20 cellular contexts compared by ENCODE assay signal in the genomic region with DNA sequence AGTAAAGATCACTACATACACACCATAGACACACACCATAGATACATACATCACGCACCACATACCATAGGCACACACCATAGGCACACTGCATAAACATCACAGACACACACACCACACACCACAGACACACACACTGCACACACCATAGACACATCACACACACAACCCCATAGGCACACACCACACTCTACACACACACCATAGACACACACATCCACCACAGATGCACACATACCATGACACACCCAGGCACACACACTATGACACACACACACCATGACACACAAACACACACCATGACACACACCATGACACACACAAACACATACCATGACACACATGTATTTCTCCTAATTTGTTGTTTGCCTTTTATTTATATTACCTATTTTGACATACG. TPM values are rescaled to one million over a fixed set of nuclear protein-coding genes. Genes with fewer than 3 reads are reported as not detected.
DNase-seq lines count a peak whose midpoint lies in the region; ATAC-seq and TF ChIP-seq lines count a peak whose summit lies in the region.
"Had no signal": no experiment of that assay in that cellular context is flagged by ENCODE, and none has a peak within 500 bp of the region (broad histone marks: within the 10 kb centered on the region; RNA-seq: fewer than 3 reads in every experiment).

No MANE protein-coding gene starts in this region.

- DNase-seq in Calu3 (no peak), LHCN-M2 (ENCODE audit: low read depth) (peak; percentile 13), endothelial cell (ENCODE audit: low spot score) (no peak), neuronal stem cell (ENCODE audit: low spot score) (no peak), anterior cingulate cortex (lab: John Stamatoyannopoulos, UW) (no peak), colonic mucosa (no peak), DMS79 (lab: John Stamatoyannopoulos, UW) (no peak)
- DNase-seq: DMS 273 treated with DMSO at 0.1 percent for 48 hours, GF-D8, NCI-H1105 treated with DMSO at 0.1 percent for 48 hours, NCI-H1694, NCI-H2081 treated with DMSO at 0.1 percent for 48 hours, NCI-H510A treated with DMSO at 0.1 percent for 48 hours, NCI-H774, Right ventricle myocardium superior had no signal

- H3K9me3 ChIP-seq in neuronal stem cell (replicated peaks in 1 of 2; ENCODE audit: control insufficient read depth in 2 of 2, insufficient read depth in 1 of 2, low read depth in 1 of 2, low read length in 2 of 2) (peaks cover 0 to 9% of the 10 kb centered on the region in 2 donors), colonic mucosa (no peaks in the 10 kb centered on the region)

- no peak overlapping the region for H2BK120ac ChIP-seq in neuronal stem cell (ENCODE audit: low read depth, low read length)

- no peak for TF ChIP-seq CTCF in Calu3 (IDR thresholded peaks at IDR 0.05; ENCODE audit: unreplicated experiment)
- no peak for TF ChIP-seq CTCF in endothelial cell (IDR thresholded peaks at IDR 0.05; ENCODE audit: unreplicated experiment)
- TF ChIP-seq CTCF in colonic mucosa (IDR thresholded peaks at IDR 0.05) = no peak

- CTCF ChIA-PET in Calu3 (lab: Charles Lee) = interaction anchor here (0.6 kb wide), 1 partner anchor 509 kb away, joined by 3 read pairs; no protein-coding TSS in a partner anchor

- H3K36me3 Mint-ChIP-seq in Calu3 (ENCODE audit: insufficient read depth, unreplicated experiment) = no peaks in the 10 kb centered on the region
- peaks cover 8% of the 10 kb centered on the region for H3K36me3 Mint-ChIP-seq in endothelial cell (ENCODE audit: low read depth, unreplicated experiment)

- peak overlapping the region; percentile 70 for H4K8ac ChIP-seq in neuronal stem cell (ENCODE audit: low read depth, low read length)

- H3K27me3 ChIP-seq in neuronal stem cell (ENCODE audit: control insufficient read depth in 3 of 3, insufficient read depth in 3 of 3, low read depth in 1 of 3, low read length in 3 of 3) (peaks cover 0 to 6% (median 0%) of the 10 kb centered on the region in 3 experiments), colonic mucosa (no peaks in the 10 kb centered on the region)

- no peak overlapping the region for H3K23ac ChIP-seq in neuronal stem cell (ENCODE audit: low read depth, low read length, poor library complexity)

- intact Hi-C loops in Calu3 (cut with micrococcal nuclease; ENCODE audit: unreplicated experiment) (no loop called here), colonic mucosa (cut with DNase I) (no loop called here)

- H3K27ac ChIP-seq in neuronal stem cell (replicated peaks; ENCODE audit: low read length) (no peak overlapping the region), colonic mucosa (no peak overlapping the region)

- peaks cover 0 to 11% of the 10 kb centered on the region in 2 donors for H3K4me1 ChIP-seq in neuronal stem cell (ENCODE audit: control insufficient read depth in 2 of 2, insufficient read depth in 1 of 2, low read depth in 1 of 2, low read length in 2 of 2)
- H3K4me1 ChIP-seq in colonic mucosa = peaks cover 12% of the 10 kb centered on the region

- H2BK15ac ChIP-seq in neuronal stem cell (ENCODE audit: low read length) = no peak overlapping the region

- no peak overlapping the region for H2AK5ac ChIP-seq in neuronal stem cell (ENCODE audit: low read depth, low read length)

- no peaks in the 10 kb centered on the region for H3K9me3 Mint-ChIP-seq in Calu3 (ENCODE audit: low read depth, unreplicated experiment)
- no peaks in the 10 kb centered on the region for H3K9me3 Mint-ChIP-seq in endothelial cell (ENCODE audit: unreplicated experiment)
- H3K9me3 Mint-ChIP-seq: GM23338 had no signal

- H3K27me3 Mint-ChIP-seq in Calu3 (ENCODE audit: unreplicated experiment) = no peaks in the 10 kb centered on the region
- H3K27me3 Mint-ChIP-seq in endothelial cell (ENCODE audit: unreplicated experiment) = peaks cover 8% of the 10 kb centered on the region
- H3K27me3 Mint-ChIP-seq: B cell had no signal

- no peak for ATAC-seq in HG02884 (IDR thresholded peaks at IDR 0.05; ENCODE audit: unreplicated experiment)
- ATAC-seq: GM23338, HCT116 had no signal

- H4K91ac ChIP-seq in neuronal stem cell (ENCODE audit: low read depth, low read length, poor library complexity) = peak overlapping the region; percentile 56

- H3K18ac ChIP-seq in neuronal stem cell (ENCODE audit: low read length) = no peak overlapping the region

- H3K36me3 ChIP-seq in neuronal stem cell (replicated peaks in 1 of 2; ENCODE audit: control insufficient read depth in 2 of 2, insufficient read depth in 2 of 2, low read length in 2 of 2) (peaks cover 7 to 23% of the 10 kb centered on the region in 2 donors), colonic mucosa (no peaks in the 10 kb centered on the region)

- H3K4me2 ChIP-seq in neuronal stem cell (ENCODE audit: insufficient read depth, low read length, poor library complexity, severe bottlenecking) = no peak overlapping the region
- H3K4me2 ChIP-seq: GM23338 had no signal

- H3K79me1 ChIP-seq in neuronal stem cell (ENCODE audit: low read depth, low read length) = peaks cover 24% of the 10 kb centered on the region

- H3K27ac Mint-ChIP-seq in Calu3 (ENCODE audit: unreplicated experiment) = peak overlapping the region; percentile 10
- no peak overlapping the region for H3K27ac Mint-ChIP-seq in endothelial cell (ENCODE audit: unreplicated experiment)
- H3K27ac Mint-ChIP-seq: B cell, GM23338 had no signal

- H2BK12ac ChIP-seq in neuronal stem cell (ENCODE audit: low read length) = no peak overlapping the region

- H3K4me3 ChIP-seq in neuronal stem cell (ENCODE audit: low read length in 2 of 2) = peak overlapping the region in 1 of 2 donors; percentile 72
- no peak overlapping the region for H3K4me3 ChIP-seq in colonic mucosa
- H3K4me3 ChIP-seq: GM23338 had no signal

- H3K9ac ChIP-seq in neuronal stem cell (ENCODE audit: low read depth, low read length, poor library complexity) = peak overlapping the region; percentile 5
- no peak overlapping the region for H3K9ac ChIP-seq in colonic mucosa (ENCODE audit: low read depth in 2 of 2, low read length in 2 of 2)

- no peak overlapping the region for H2BK5ac ChIP-seq in neuronal stem cell (ENCODE audit: low read length)

- H3K4me3 Mint-ChIP-seq in Calu3 (ENCODE audit: low read depth, unreplicated experiment) (no peak overlapping the region), endothelial cell (ENCODE audit: unreplicated experiment) (peak overlapping the region; percentile 18)
- H3K4me3 Mint-ChIP-seq: B cell, GM23338 had no signal

- peak overlapping the region; percentile 87 for H3K14ac ChIP-seq in neuronal stem cell (ENCODE audit: low read length)

- no CpG with 5 or more reads among the region's 2 CpGs for WGBS in neuronal stem cell (ENCODE audit: extremely low coverage in 2 of 2, insufficient read length in 2 of 2, insufficient replicate concordance in 1 of 2), 2 donors

- H3K4me1 Mint-ChIP-seq in Calu3 (ENCODE audit: low read depth, unreplicated experiment) (peaks cover 8% of the 10 kb centered on the region), endothelial cell (ENCODE audit: unreplicated experiment) (peaks cover 18% of the 10 kb centered on the region)

- H2AFZ ChIP-seq in neuronal stem cell (ENCODE audit: low read length) = no peak overlapping the region
- H2AFZ ChIP-seq: GM23338 had no signal

- no TSS peak for BruUV-seq in Calu3 (replicated peaks; lab: Mats Ljungman, UMichigan)

- no peak overlapping the region for H3K4ac ChIP-seq in neuronal stem cell (ENCODE audit: low read length)

RNA-seq across cellular contexts. Expression of a gene that starts 14.1 kb away (rescaled TPM):
- total RNA-seq in Calu3 (2022) (31.2 and 35.9 TPM in 2 replicates), LHCN-M2 (2014; rRNA removed) (47.5 and 53.6 TPM in 2 replicates), endothelial cell (ENCODE audit: unreplicated experiment) (126 TPM), colonic mucosa (10 to 100 TPM; 14.4 to 19.8 TPM)
- polyA plus RNA-seq in LHCN-M2 (2012) = 24.1 TPM
- polyA plus RNA-seq in neuronal stem cell (2013, experiment 1 of 2) = 23.3 TPM
- polyA plus RNA-seq in neuronal stem cell (2013, experiment 2 of 2) = 22.9 TPM

RNA-seq across cellular contexts. Expression of a gene that starts 14.8 kb away (rescaled TPM):
- total RNA-seq in Calu3 (2022) (9.9 and 13.3 TPM in 2 replicates), LHCN-M2 (2014; rRNA removed) (4.5 and 5.7 TPM in 2 replicates), endothelial cell (ENCODE audit: unreplicated experiment) (7.7 TPM), colonic mucosa (1 to 10 TPM; 1.2 to 3.6 TPM)
- polyA plus RNA-seq in LHCN-M2 (2012) = 1.9 TPM
- polyA plus RNA-seq in neuronal stem cell (2013, experiment 1 of 2) = 5.8 TPM
- polyA plus RNA-seq in neuronal stem cell (2013, experiment 2 of 2) = 6.3 TPM
- total RNA-seq: OCI-LY7 had no signal
